25 cellular contexts compared by ENCODE assay signal in the genomic region with DNA sequence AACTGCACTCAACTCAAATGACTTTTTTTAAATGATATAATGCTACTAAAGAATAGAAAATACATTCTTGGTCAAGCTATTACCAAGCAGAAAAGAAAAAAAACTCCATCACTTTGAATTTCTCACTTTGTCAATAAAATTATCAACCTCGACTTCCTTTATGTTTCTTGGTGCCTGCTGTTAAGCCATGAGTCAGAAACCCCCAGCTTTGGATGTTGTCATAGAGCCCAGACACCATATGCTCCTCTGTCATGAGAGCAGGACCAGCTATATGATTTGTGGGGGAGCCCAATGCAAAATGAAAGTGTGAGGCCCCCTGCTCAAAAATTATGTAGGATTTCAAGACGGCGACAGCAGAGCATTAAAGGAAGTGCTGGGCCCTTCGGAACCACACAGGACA.
DNase-seq lines count a peak whose midpoint lies in the region; ATAC-seq and TF ChIP-seq lines count a peak whose summit lies in the region.
"Had no signal": no experiment of that assay in that cellular context is flagged by ENCODE, and none has a peak within 500 bp of the region (broad histone marks: within the 10 kb centered on the region; RNA-seq: fewer than 3 reads in every experiment).

No MANE protein-coding gene starts in this region.

- H2BK12ac ChIP-seq in mesenchymal stem cell (ENCODE audit: low read length in 2 of 2) = no peak overlapping the region

- no peaks in the 10 kb centered on the region for H3K9me3 ChIP-seq in mesenchymal stem cell (ENCODE audit: control insufficient read depth, low read length)
- H3K9me3 ChIP-seq in testis = no peaks in the 10 kb centered on the region
- H3K9me3 ChIP-seq: heart right ventricle, mucosa of descending colon, pancreas, SK-N-SH, transverse colon had no signal

- peaks cover 0 to 14% (median 0%) of the 10 kb centered on the region in 5 experiments for H3K9me3 Mint-ChIP-seq in brain
- H3K9me3 Mint-ChIP-seq in activated CD4-positive, alpha-beta T cell treated with anti-CD3 and anti-CD28 coated beads, Interleukin-2, amount 10 ng/mL, durations not matched to agents 24 days and 14 days = no peaks in the 10 kb centered on the region

- intact Hi-C loops in testis (cut with DNase I; ENCODE audit: low total_unique reads) = no loop called here
- intact Hi-C loops in activated CD4-positive, alpha-beta T cell treated with anti-CD3 and anti-CD28 coated beads, Interleukin-2, amount 10 ng/mL, durations not matched to agents 24 days and 14 days (cut with micrococcal nuclease) = no loop called here

- H3K4ac ChIP-seq in mesenchymal stem cell (ENCODE audit: low read depth in 1 of 2, low read length in 2 of 2) = no peak overlapping the region

- H3K36me3 Mint-ChIP-seq in brain = no peaks in the 10 kb centered on the region
- no peaks in the 10 kb centered on the region for H3K36me3 Mint-ChIP-seq in activated CD4-positive, alpha-beta T cell treated with anti-CD3 and anti-CD28 coated beads, Interleukin-2, amount 10 ng/mL, durations not matched to agents 24 days and 14 days (ENCODE audit: low read depth)
- H3K36me3 Mint-ChIP-seq: natural killer cell treated with Interleukin-12 subunit alpha and Interleukin-12 subunit beta and Interleukin-15 and Interleukin-18, amount 100 ng/mL, for 72 hours had no signal

- no peak for TF ChIP-seq POLR2A in testis (IDR thresholded peaks at IDR 0.05)

- no peak overlapping the region for H4K8ac ChIP-seq in mesenchymal stem cell (ENCODE audit: low read length)

- H2BK120ac ChIP-seq in mesenchymal stem cell (ENCODE audit: low read depth, low read length) = no peak overlapping the region

- H3K18ac ChIP-seq in mesenchymal stem cell (ENCODE audit: low read depth in 1 of 2, low read length in 2 of 2) = peak overlapping the region in 1 of 2 experiments; percentile 64

- no peak overlapping the region for H2BK15ac ChIP-seq in mesenchymal stem cell (ENCODE audit: low read depth, poor library complexity, severe bottlenecking)

- no peak overlapping the region for H4K91ac ChIP-seq in mesenchymal stem cell (ENCODE audit: low read length)

- H3K27me3 ChIP-seq in mesenchymal stem cell (ENCODE audit: control insufficient read depth in 1 of 2, insufficient read depth in 1 of 2, low read length in 2 of 2) (no peaks in the 10 kb centered on the region), testis (no peaks in the 10 kb centered on the region)
- H3K27me3 ChIP-seq: pancreas, transverse colon had no signal

- H3K27me3 Mint-ChIP-seq in brain = peaks cover 4% of the 10 kb centered on the region
- H3K27me3 Mint-ChIP-seq in activated CD4-positive, alpha-beta T cell treated with anti-CD3 and anti-CD28 coated beads, Interleukin-2, amount 10 ng/mL, durations not matched to agents 24 days and 14 days = no peaks in the 10 kb centered on the region
- H3K27me3 Mint-ChIP-seq: natural killer cell treated with Interleukin-12 subunit alpha and Interleukin-12 subunit beta and Interleukin-15 and Interleukin-18, amount 100 ng/mL, for 72 hours had no signal

- H3K36me3 ChIP-seq in mesenchymal stem cell (ENCODE audit: control insufficient read depth in 1 of 2, insufficient read depth in 2 of 2, low read depth in 1 of 2, low read length in 2 of 2) (no peaks in the 10 kb centered on the region), testis (ENCODE audit: low read depth, missing control alignments) (no peaks in the 10 kb centered on the region)
- H3K36me3 ChIP-seq: heart right ventricle, pancreas, transverse colon had no signal

- no peak overlapping the region for H3K9ac ChIP-seq in mesenchymal stem cell (ENCODE audit: low read length)
- H3K9ac ChIP-seq: SK-N-SH had no signal

- H3K27ac Mint-ChIP-seq in brain = peak overlapping the region in 4 of 5 experiments; percentile 13 to 93 (median 64)
- no peak overlapping the region for H3K27ac Mint-ChIP-seq in activated CD4-positive, alpha-beta T cell treated with anti-CD3 and anti-CD28 coated beads, Interleukin-2, amount 10 ng/mL, durations not matched to agents 24 days and 14 days
- H3K27ac Mint-ChIP-seq: natural killer cell treated with Interleukin-12 subunit alpha and Interleukin-12 subunit beta and Interleukin-15 and Interleukin-18, amount 100 ng/mL, for 72 hours had no signal

- DNase-seq in Daoy (ENCODE audit: low read depth) = peak; percentile 34
- peak; percentile 68 for DNase-seq in NCI-H1694 (lab: John Stamatoyannopoulos, UW)
- peak; percentile 19 for DNase-seq in mesenchymal stem cell
- no peak for DNase-seq in testis
- DNase-seq in NCI-H774 (lab: John Stamatoyannopoulos, UW) = no peak
- no peak for DNase-seq in activated CD4-positive, alpha-beta T cell treated with anti-CD3 and anti-CD28 coated beads, Interleukin-2, amount 10 ng/mL, durations not matched to agents 24 days and 14 days
- DNase-seq: ACHN; activated CD4-positive, alpha-beta T cell treated with anti-CD3 and anti-CD28 coated beads for 4 hours; activated T-cell treated with anti-CD3 and anti-CD28 coated beads, Interleukin-2, amount 50 U/mL, for 48 hours; effector CD8-positive, alpha-beta T cell; foreskin melanocyte; GDM1; heart right ventricle; mucosa of descending colon; NCI-H187; pancreas; SK-N-SH; stimulated activated CD4-positive, alpha-beta T cell treated with anti-CD3 and anti-CD28 coated beads, Interleukin-2, amount 100 ng/mL, for 24 hours; T-helper 2 cell; transverse colon had no signal

- peak overlapping the region in 1 of 5 experiments; percentile 53 for H3K4me3 Mint-ChIP-seq in brain
- no peak overlapping the region for H3K4me3 Mint-ChIP-seq in activated CD4-positive, alpha-beta T cell treated with anti-CD3 and anti-CD28 coated beads, Interleukin-2, amount 10 ng/mL, durations not matched to agents 24 days and 14 days
- H3K4me3 Mint-ChIP-seq: natural killer cell treated with Interleukin-12 subunit alpha and Interleukin-12 subunit beta and Interleukin-15 and Interleukin-18, amount 100 ng/mL, for 72 hours had no signal

- no peak overlapping the region for H3K4me2 ChIP-seq in mesenchymal stem cell (ENCODE audit: low read length, poor library complexity, severe bottlenecking)
- H3K4me2 ChIP-seq: SK-N-SH, smooth muscle cell had no signal

- TF ChIP-seq CTCF in brain (conservative IDR thresholded peaks at IDR 0.05) (no peak), testis (IDR thresholded peaks at IDR 0.05) (no peak)

- no peak overlapping the region for H2AK5ac ChIP-seq in mesenchymal stem cell (ENCODE audit: low read length, severe bottlenecking)

- no peaks in the 10 kb centered on the region for H3K4me1 ChIP-seq in mesenchymal stem cell (ENCODE audit: control insufficient read depth, insufficient read depth, low read depth, low read length)
- no peaks in the 10 kb centered on the region for H3K4me1 ChIP-seq in testis
- H3K4me1 ChIP-seq: heart right ventricle, pancreas, transverse colon had no signal

- ATAC-seq in HG03039 (IDR thresholded peaks at IDR 0.05; ENCODE audit: unreplicated experiment) = no peak
- ATAC-seq: heart right ventricle; mucosa of descending colon; natural killer cell treated with Interleukin-12 subunit alpha and Interleukin-12 subunit beta and Interleukin-15 and Interleukin-18, amount 100 ng/mL, for 72 hours; pancreas had no signal

- no peak overlapping the region for H2BK5ac ChIP-seq in mesenchymal stem cell (ENCODE audit: low read depth, low read length, poor library complexity, severe bottlenecking)

- 78% methylated on average over 4 of the region's 4 CpGs for WGBS in mesenchymal stem cell
- 81 to 85% methylated on average over 4 of the region's 4 CpGs for WGBS in testis, 2 donors

- no peak overlapping the region for H2AFZ ChIP-seq in mesenchymal stem cell (ENCODE audit: low read depth, low read length)

- H3K4me3 ChIP-seq in mesenchymal stem cell (ENCODE audit: insufficient read depth in 1 of 2, low read depth in 1 of 2, low read length in 2 of 2) = no peak overlapping the region
- no peak overlapping the region for H3K4me3 ChIP-seq in testis
- H3K4me3 ChIP-seq: heart right ventricle, lung, mucosa of descending colon, pancreas, smooth muscle cell, transverse colon had no signal

- H3K23ac ChIP-seq in mesenchymal stem cell (ENCODE audit: low read length in 2 of 2) = no peak overlapping the region

- no peak overlapping the region for H3K14ac ChIP-seq in mesenchymal stem cell (ENCODE audit: low read length in 2 of 2)

- peaks cover 22% of the 10 kb centered on the region for H3K4me1 Mint-ChIP-seq in brain
- no peaks in the 10 kb centered on the region for H3K4me1 Mint-ChIP-seq in activated CD4-positive, alpha-beta T cell treated with anti-CD3 and anti-CD28 coated beads, Interleukin-2, amount 10 ng/mL, durations not matched to agents 24 days and 14 days

- H3K27ac ChIP-seq in mesenchymal stem cell (ENCODE audit: low read length, poor library complexity, severe bottlenecking) = no peak overlapping the region
- H3K27ac ChIP-seq in testis = no peak overlapping the region
- H3K27ac ChIP-seq: heart right ventricle, pancreas, transverse colon had no signal

- H3K79me1 ChIP-seq in mesenchymal stem cell (replicated peaks; ENCODE audit: low read length, poor library complexity, severe bottlenecking) = no peaks in the 10 kb centered on the region

Comparison
In these comparisons a context has a peak if more than half of its experiments do, and no peak if none do; other contexts are left out.
1. DNase-seq: peak in Daoy (single experiment), NCI-H1694 (single experiment) and mesenchymal stem cell (single experiment); none in testis (single experiment), NCI-H774 (single experiment) and activated CD4-positive, alpha-beta T cell treated with anti-CD3 and anti-CD28 coated beads, Interleukin-2, amount 10 ng/mL, durations not matched to agents 24 days and 14 days (single experiment).